ENCODE assay signal across 9 cellular contexts in the genomic region with DNA sequence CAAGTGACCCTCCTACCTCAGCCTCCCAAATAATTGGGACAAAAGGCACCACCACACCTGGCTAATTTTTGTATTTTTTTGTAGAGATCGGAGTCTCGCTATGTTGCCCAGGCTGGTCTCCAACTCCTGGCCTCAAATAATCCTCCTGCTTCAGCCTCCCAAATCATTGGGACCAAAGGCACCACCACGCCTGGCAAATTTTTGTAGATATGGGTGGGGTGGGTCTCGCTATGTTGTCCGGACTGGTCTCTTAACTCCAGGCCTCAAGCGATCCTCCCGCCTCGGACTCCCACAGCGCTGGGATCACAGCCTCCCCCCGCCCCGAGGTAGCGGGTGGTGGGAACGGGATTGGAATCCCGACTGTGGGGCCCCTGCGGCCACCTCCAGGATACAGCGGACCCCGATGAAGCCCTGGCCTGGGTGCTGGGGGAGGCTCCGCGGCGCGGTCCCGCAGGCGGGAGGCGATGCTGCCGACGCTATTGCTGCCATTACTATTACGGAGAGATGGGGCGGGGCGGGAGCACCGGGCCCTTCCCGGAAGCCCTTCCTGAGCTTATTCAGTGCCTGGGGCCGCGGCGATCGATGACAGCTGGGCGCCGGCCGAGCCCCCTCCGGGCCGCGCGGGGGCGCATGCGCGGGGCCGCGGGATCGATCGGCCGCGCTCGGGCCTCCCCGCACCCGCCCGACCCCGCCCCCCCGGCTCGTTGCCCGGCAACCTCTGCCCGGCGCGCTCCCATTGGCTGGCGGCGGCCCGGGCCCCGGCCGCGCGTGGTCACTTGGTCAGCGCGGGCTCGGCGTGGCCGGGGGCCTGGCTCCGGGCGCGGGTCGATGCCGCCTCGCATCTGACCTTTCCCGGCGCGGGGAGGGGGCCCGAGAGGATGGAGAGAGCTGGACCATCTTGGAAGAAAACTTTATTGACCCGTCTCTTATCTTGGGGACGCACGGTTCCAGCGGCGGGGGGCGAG. TPM values are rescaled to one million over a fixed set of nuclear protein-coding genes. Genes with fewer than 3 reads are reported as not detected.
A peak's percentile ranks its signal among the peaks of the same experiment; 100 is the strongest.
DNase-seq lines count a peak whose midpoint lies in the region; ATAC-seq and TF ChIP-seq lines count a peak whose summit lies in the region.
"Had no signal": no experiment of that assay in that cellular context is flagged by ENCODE, and none has a peak within 500 bp of the region (broad histone marks: within the 10 kb centered on the region; RNA-seq: fewer than 3 reads in every experiment).

No MANE protein-coding gene starts in this region.

- H3K4me3 ChIP-seq in epithelial cell of esophagus (ENCODE audit: low read length) (peak overlapping the region; percentile 41), stomach (peak overlapping the region; percentile 39 to 49 (median 44))

- CTCF ChIA-PET in CD4-positive, alpha-beta T cell (lab: Charles Lee): no interaction called here

- DNase-seq in CD4-positive, alpha-beta T cell: peak in 4 of 10 experiments; percentile 6 to 19 (median 14)
- DNase-seq in HuH-7.5 (ENCODE audit: low spot score) (peak; percentile 98), epithelial cell of esophagus (ENCODE audit: low read depth) (peak; percentile 28), mucosa of gallbladder (ENCODE audit: low spot score) (peak; percentile 58), stomach (peak; percentile 65)

- H3K36me3 Mint-ChIP-seq in CD4-positive, alpha-beta T cell (ENCODE audit: low read depth): no peaks in the 10 kb centered on the region

- H3K27me3 ChIP-seq in CD4-positive, alpha-beta T cell (ENCODE audit: control insufficient read depth, insufficient read depth, low read length): peaks cover 39% of the 10 kb centered on the region
- H3K27me3 ChIP-seq in stomach: peaks cover 9 to 100% (median 47%) of the 10 kb centered on the region in 3 donors

- H3K4me1 Mint-ChIP-seq in CD4-positive, alpha-beta T cell (ENCODE audit: low read depth): peaks cover 5% of the 10 kb centered on the region

- intact Hi-C loops in CD4-positive, alpha-beta T cell (cut with DNase I, micrococcal nuclease): no loop called here
- intact Hi-C loops in stomach (cut with DNase I; ENCODE audit: low total_unique reads): no loop called here

- H3K27me3 Mint-ChIP-seq in CD4-positive, alpha-beta T cell: peaks cover 67% of the 10 kb centered on the region

- no peak for TF ChIP-seq EP300 in stomach (IDR thresholded peaks at IDR 0.05)

- H3K4me1 ChIP-seq in stomach: peaks cover 6 to 15% (median 12%) of the 10 kb centered on the region in 4 donors

- H3K36me3 ChIP-seq in stomach: no peaks in the 10 kb centered on the region

- H3K9me3 ChIP-seq in CD4-positive, alpha-beta T cell (ENCODE audit: control insufficient read depth, low read length): no peaks in the 10 kb centered on the region
- no peaks in the 10 kb centered on the region for H3K9me3 ChIP-seq in stomach

- ATAC-seq in CD4-positive, alpha-beta T cell (ENCODE audit: poor library complexity): peak; percentile 46
- peak; percentile 79 to 84 for ATAC-seq in activated CD4-positive, CD25-positive, alpha-beta regulatory T cell treated with anti-CD3 and anti-CD28 coated beads, Interleukin-2, amount 50 U/mL, for 24 hours
- ATAC-seq in GM21515 (IDR thresholded peaks at IDR 0.05; ENCODE audit: unreplicated experiment) (no peak), HG03571 (IDR thresholded peaks at IDR 0.05; ENCODE audit: unreplicated experiment) (no peak)

- no peak for TF ChIP-seq CTCF in CD4-positive, alpha-beta T cell (IDR thresholded peaks at IDR 0.05)
- TF ChIP-seq CTCF in epithelial cell of esophagus (IDR thresholded peaks at IDR 0.05; ENCODE audit: insufficient read depth, low read depth, low read length, missing control alignments) (no peak), stomach (IDR thresholded peaks at IDR 0.05) (no peak)

- peak overlapping the region; percentile 67 for H3K4me3 Mint-ChIP-seq in CD4-positive, alpha-beta T cell

- H3K27ac ChIP-seq in CD4-positive, alpha-beta T cell (ENCODE audit: low read depth, low read length): no peak overlapping the region
- H3K27ac ChIP-seq in stomach: no peak overlapping the region
- H3K27ac ChIP-seq: HL-60 had no signal

- H3K27ac Mint-ChIP-seq in CD4-positive, alpha-beta T cell: no peak overlapping the region

- no peak for TF ChIP-seq POLR2A in stomach (IDR thresholded peaks at IDR 0.05)

- POLR2A ChIA-PET in CD4-positive, alpha-beta T cell (lab: Charles Lee): no interaction called here

- WGBS in stomach, 5 donors: 7 to 38% (median 9%) methylated on average over 15 to 90 of the region's 90 CpGs

- H3K9me3 Mint-ChIP-seq in CD4-positive, alpha-beta T cell: no peaks in the 10 kb centered on the region

RNA-seq across cellular contexts. Expression of a gene that starts 27.9 kb away (rescaled TPM):
- total RNA-seq in CD4-positive, alpha-beta T cell: not detected
- total RNA-seq in mucosa of gallbladder (6.3 TPM), stomach (under 1 TPM in 2 of 5 donors, not detected in 3; 0.29 to 0.37 TPM)
- under 1 TPM in 1 of 3 donors, not detected in 2; 0.13 TPM for polyA plus RNA-seq in stomach

Comparison
In these comparisons a context has a peak if more than half of its experiments do, and no peak if none do; other contexts are left out.
1. ATAC-seq: peak in CD4-positive, alpha-beta T cell (single experiment) and activated CD4-positive, CD25-positive, alpha-beta regulatory T cell treated with anti-CD3 and anti-CD28 coated beads, Interleukin-2, amount 50 U/mL, for 24 hours (2 of 2); none in GM21515 (single experiment) and HG03571 (single experiment).